ENCODE assay signal across 8 cellular contexts in genomic region chr2:61887684-61888303, GRCh38. TPM values are rescaled to one million over a fixed set of nuclear protein-coding genes. Genes with fewer than 3 reads are reported as not detected.
DNase-seq lines count a peak whose midpoint lies in the region; ATAC-seq and TF ChIP-seq lines count a peak whose summit lies in the region.

No MANE protein-coding gene starts in this region.

- peak; percentile 44 for DNase-seq in activated CD4-positive, alpha-beta T cell treated with anti-CD3 and anti-CD28 coated beads for 48 hours
- DNase-seq in activated CD4-positive, alpha-beta T cell treated with anti-CD3 and anti-CD28 coated beads, Interleukin-2, amount 50 U/mL, for 1 hour: no peak
- peak; percentile 23 for DNase-seq in activated naive CD8-positive, alpha-beta T cell treated with anti-CD3 and anti-CD28 coated beads, Interleukin-2, amount 50 U/mL, for 24 hours

- H3K4me2 ChIP-seq in Loucy (ENCODE audit: low read depth, low read length, poor library complexity, severe bottlenecking): peak overlapping the region; percentile 82

- H3K36me3 ChIP-seq in Loucy (ENCODE audit: insufficient read depth, low read length): peaks cover 23% of the 10 kb centered on the region
- peaks cover 19% of the 10 kb centered on the region for H3K36me3 ChIP-seq in iPS-15b (ENCODE audit: control insufficient read depth, insufficient read depth, low read length)
- H3K36me3 ChIP-seq in skeletal muscle tissue (ENCODE audit: control insufficient read depth in 3 of 3, insufficient read depth in 3 of 3, low read length in 3 of 3): peaks cover 8 to 24% (median 17%) of the 10 kb centered on the region in 3 donors

- peak overlapping the region; percentile 97 for H3K27ac ChIP-seq in skeletal muscle tissue (ENCODE audit: low read depth, low read length)

- peaks cover 59% of the 10 kb centered on the region for H3K79me2 ChIP-seq in Loucy (ENCODE audit: insufficient read depth, low read length)

- H2AFZ ChIP-seq in Loucy (ENCODE audit: low read length): peak overlapping the region; percentile 92

- H3F3A ChIP-seq in Loucy (ENCODE audit: low read depth): no peaks in the 10 kb centered on the region

- peaks cover 47% of the 10 kb centered on the region for H3K36me3 Mint-ChIP-seq in activated naive CD8-positive, alpha-beta T cell treated with anti-CD3 and anti-CD28 coated beads, Interleukin-2, amount 50 U/mL, for 24 hours (ENCODE audit: low read depth)

- peaks cover 42% of the 10 kb centered on the region for H3K4me1 Mint-ChIP-seq in activated naive CD8-positive, alpha-beta T cell treated with anti-CD3 and anti-CD28 coated beads, Interleukin-2, amount 50 U/mL, for 24 hours

- no peaks in the 10 kb centered on the region for H3K27me3 Mint-ChIP-seq in activated naive CD8-positive, alpha-beta T cell treated with anti-CD3 and anti-CD28 coated beads, Interleukin-2, amount 50 U/mL, for 24 hours

- H3K27ac Mint-ChIP-seq in activated naive CD8-positive, alpha-beta T cell treated with anti-CD3 and anti-CD28 coated beads, Interleukin-2, amount 50 U/mL, for 24 hours: peak overlapping the region; percentile 100

- H3K4me1 ChIP-seq in Loucy (ENCODE audit: insufficient read depth, low read length, poor library complexity, severe bottlenecking): peaks cover 18% of the 10 kb centered on the region
- H3K4me1 ChIP-seq in iPS-15b (ENCODE audit: control insufficient read depth, insufficient read depth, low read length): peaks cover 2% of the 10 kb centered on the region
- peaks cover 7 to 25% (median 11%) of the 10 kb centered on the region in 3 donors for H3K4me1 ChIP-seq in skeletal muscle tissue (ENCODE audit: control insufficient read depth in 3 of 3, insufficient read depth in 3 of 3, low read length in 3 of 3)

- no peaks in the 10 kb centered on the region for H3K9me3 Mint-ChIP-seq in activated naive CD8-positive, alpha-beta T cell treated with anti-CD3 and anti-CD28 coated beads, Interleukin-2, amount 50 U/mL, for 24 hours

- ATAC-seq in activated naive CD8-positive, alpha-beta T cell treated with anti-CD3 and anti-CD28 coated beads, Interleukin-2, amount 50 U/mL, for 24 hours: no peak
- ATAC-seq in GM21360 (IDR thresholded peaks at IDR 0.05; ENCODE audit: unreplicated experiment): no peak
- no peak for ATAC-seq in HG03025 (IDR thresholded peaks at IDR 0.05; ENCODE audit: low FRiP score, unreplicated experiment)

- H3K4me3 Mint-ChIP-seq in activated naive CD8-positive, alpha-beta T cell treated with anti-CD3 and anti-CD28 coated beads, Interleukin-2, amount 50 U/mL, for 24 hours: peak overlapping the region; percentile 99

- H3K9ac ChIP-seq in Loucy (ENCODE audit: low read depth, low read length, poor library complexity, severe bottlenecking): peak overlapping the region; percentile 99
- H3K9ac ChIP-seq in iPS-15b (ENCODE audit: low read depth, low read length): peak overlapping the region; percentile 98
- H3K9ac ChIP-seq in skeletal muscle tissue (ENCODE audit: low read depth in 1 of 3, low read length in 3 of 3): peak overlapping the region; percentile 90 to 98 (median 98)

- TF ChIP-seq CTCF in Loucy (conservative IDR thresholded peaks at IDR 0.05; ENCODE audit: low read length): no peak

- H4K20me1 ChIP-seq in Loucy (ENCODE audit: insufficient read depth, low read length, poor library complexity, severe bottlenecking): peaks cover 46% of the 10 kb centered on the region

- no peaks in the 10 kb centered on the region for H3K9me2 ChIP-seq in Loucy (replicated peaks; ENCODE audit: low read depth, low read length)

- H3K9me3 ChIP-seq in Loucy (ENCODE audit: insufficient read depth, low read depth, low read length) (no peaks in the 10 kb centered on the region), iPS-15b (ENCODE audit: control insufficient read depth, insufficient read depth, low read length) (no peaks in the 10 kb centered on the region), skeletal muscle tissue (ENCODE audit: control insufficient read depth in 3 of 3, low read length in 3 of 3) (no peaks in the 10 kb centered on the region)

- H3K27me3 ChIP-seq in Loucy (ENCODE audit: insufficient read depth, low read length, poor library complexity, severe bottlenecking) (peaks cover 11% of the 10 kb centered on the region), iPS-15b (ENCODE audit: control insufficient read depth, insufficient read depth, low read length) (no peaks in the 10 kb centered on the region), skeletal muscle tissue (ENCODE audit: control insufficient read depth in 3 of 3, insufficient read depth in 3 of 3, low read length in 3 of 3) (no peaks in the 10 kb centered on the region)

- H3K4me3 ChIP-seq in Loucy (ENCODE audit: low read length, poor library complexity, severe bottlenecking): peak overlapping the region; percentile 99
- H3K4me3 ChIP-seq in iPS-15b (ENCODE audit: low read depth, low read length): peak overlapping the region; percentile 64
- peak overlapping the region; percentile 96 to 99 (median 96) for H3K4me3 ChIP-seq in skeletal muscle tissue (ENCODE audit: low read length in 3 of 3)

RNA-seq across cellular contexts. Expression of gene CCT4, which starts 0.7 kb away (rescaled TPM):
- total RNA-seq in skeletal muscle tissue: 141 TPM

RNA-seq across cellular contexts. Expression of gene COMMD1, which starts 17.7 kb away (rescaled TPM):
- total RNA-seq in skeletal muscle tissue: 57.9 TPM

RNA-seq across cellular contexts. Expression of gene FAM161A, which starts 33.9 kb away (rescaled TPM):
- total RNA-seq in skeletal muscle tissue: 7.3 TPM
